ENCODE assay signal across 10 cellular contexts in genomic region chr16:81558444-81559175, GRCh38.
DNase-seq lines count a peak whose midpoint lies in the region; ATAC-seq, FAIRE-seq and TF ChIP-seq lines count a peak whose summit lies in the region.
"Had no signal": no experiment of that assay in that cellular context is flagged by ENCODE, and none has a peak within 500 bp of the region (broad histone marks: within the 10 kb centered on the region; RNA-seq: fewer than 3 reads in every experiment).

No MANE protein-coding gene starts in this region.

- ATAC-seq in HG02981 (IDR thresholded peaks at IDR 0.05; ENCODE audit: unreplicated experiment): no peak

- H3K27me3 ChIP-seq in bronchial epithelial cell (ENCODE audit: control insufficient read depth, insufficient read depth, low read length) (no peaks in the 10 kb centered on the region), esophagus muscularis mucosa (no peaks in the 10 kb centered on the region), spleen (replicated peaks in 1 of 7) (no peaks in the 10 kb centered on the region)

- TF ChIP-seq EP300 in esophagus muscularis mucosa (IDR thresholded peaks at IDR 0.05): no peak

- TF ChIP-seq CTCF in bronchial epithelial cell (IDR thresholded peaks at IDR 0.05; ENCODE audit: insufficient read depth, low read length, severe bottlenecking) (no peak), esophagus muscularis mucosa (IDR thresholded peaks at IDR 0.05) (no peak), spleen (IDR thresholded peaks at IDR 0.05 in 8 of 11, conservative IDR thresholded peaks at IDR 0.05 in 3 of 11) (no peak)

- H3K36me3 ChIP-seq in bronchial epithelial cell (ENCODE audit: control insufficient read depth, insufficient read depth, low read length): peaks cover 1% of the 10 kb centered on the region
- no peaks in the 10 kb centered on the region for H3K36me3 ChIP-seq in esophagus muscularis mucosa
- H3K36me3 ChIP-seq in spleen: peaks cover 0 to 9% (median 0%) of the 10 kb centered on the region in 6 donors

- no peak for TF ChIP-seq POLR2A in esophagus muscularis mucosa (IDR thresholded peaks at IDR 0.05; ENCODE audit: low read depth)
- no peak for TF ChIP-seq POLR2A in spleen (IDR thresholded peaks at IDR 0.05)

- H3K4me1 ChIP-seq in esophagus muscularis mucosa (peaks cover 16 to 47% (median 27%) of the 10 kb centered on the region in 4 donors), spleen (peaks cover 0 to 77% (median 33%) of the 10 kb centered on the region in 6 donors)

- DNase-seq in CD1c-positive myeloid dendritic cell (ENCODE audit: extremely low spot score) (peak; percentile 70), NCI-H146 (lab: John Stamatoyannopoulos, UW) (peak; percentile 75), bronchial epithelial cell (ENCODE audit: low read depth) (peak; percentile 62), medulla oblongata (ENCODE audit: extremely low spot score) (peak; percentile 41), AG08395 (ENCODE audit: low spot score) (no peak), esophagus muscularis mucosa (ENCODE audit: extremely low spot score) (no peak), spleen (no peak)
- DNase-seq: NCI-H2227 treated with DMSO at 0.1 percent for 48 hours, SW 1271 had no signal

- intact Hi-C loops in esophagus muscularis mucosa (cut with DNase I): no loop called here
- intact Hi-C loops in spleen (cut with DNase I; ENCODE audit: low total_unique reads): no loop called here

- WGBS in esophagus muscularis mucosa: 76% methylated on average over 11 of the region's 16 CpGs
- WGBS in spleen, 5 donors: 47 to 73% (median 72%) methylated on average over 16 of the region's 16 CpGs

- H3K9me3 ChIP-seq in esophagus muscularis mucosa: no peaks in the 10 kb centered on the region
- no peaks in the 10 kb centered on the region for H3K9me3 ChIP-seq in spleen

- peak overlapping the region in 1 of 4 donors; percentile 2 for H3K27ac ChIP-seq in esophagus muscularis mucosa (replicated peaks in 1 of 4)
- no peak overlapping the region for H3K27ac ChIP-seq in spleen

- no peak for FAIRE-seq in bronchial epithelial cell (lab: Jason Lieb, UNC)

- H3K4me3 ChIP-seq in bronchial epithelial cell (ENCODE audit: low read depth, low read length): no peak overlapping the region
- no peak overlapping the region for H3K4me3 ChIP-seq in esophagus muscularis mucosa
- H3K4me3 ChIP-seq in spleen: no peak overlapping the region

Comparison
In these comparisons a context has a peak if more than half of its experiments do, and no peak if none do; other contexts are left out.
1. DNase-seq: peak in CD1c-positive myeloid dendritic cell (single experiment), NCI-H146 (single experiment), bronchial epithelial cell (single experiment) and medulla oblongata (single experiment); none in AG08395 (single experiment), esophagus muscularis mucosa (single experiment) and spleen (single experiment).